23 cellular contexts compared by ENCODE assay signal in the genomic region with DNA sequence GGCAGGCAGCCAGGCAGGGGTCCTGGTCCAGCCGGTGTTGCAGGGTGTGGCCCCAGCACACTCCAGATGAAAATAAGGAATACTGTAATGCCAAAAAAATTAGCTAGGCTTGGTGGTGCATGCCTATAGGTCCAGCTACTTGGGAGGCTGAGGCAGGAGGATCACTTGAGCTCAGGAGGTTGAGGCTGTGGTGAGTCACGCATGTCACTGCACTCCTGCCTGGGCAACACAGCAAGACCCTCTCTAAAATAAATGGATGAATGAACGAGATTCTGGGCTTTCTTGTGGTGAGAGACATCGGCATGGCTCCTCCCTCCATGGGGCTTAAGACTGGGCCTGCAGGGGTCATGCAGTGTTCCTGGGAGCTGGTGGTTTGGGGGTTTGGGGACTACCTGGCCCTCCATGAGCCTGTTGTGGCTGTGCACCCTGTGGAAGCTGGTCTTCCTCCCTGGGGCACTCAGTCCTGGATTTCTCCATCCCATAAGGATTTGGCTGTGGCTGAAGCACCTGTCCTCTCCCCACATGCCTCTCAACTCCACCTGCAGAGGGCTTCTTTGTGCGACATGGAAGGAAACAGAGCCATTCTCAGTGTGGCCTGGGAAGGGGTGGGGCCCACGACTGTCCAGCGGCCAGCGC.
"Had no signal": no experiment of that assay in that cellular context is flagged by ENCODE, and none has a peak within 500 bp of the region (broad histone marks: within the 10 kb centered on the region; RNA-seq: fewer than 3 reads in every experiment).

No MANE protein-coding gene starts in this region.

- H3K27me3 Mint-ChIP-seq: dendritic cell treated with granulocyte-macrophage colony-stimulating factor and Interleukin-4, amounts not matched to agents 40 ng/mL and 50 ng/mL, for 4 days; memory B cell; natural killer cell treated with Interleukin-12 subunit alpha and Interleukin-12 subunit beta and Interleukin-15 and Interleukin-18, amount 100 ng/mL, for 72 hours; stimulated activated naive B cell treated with anti-CD40 and anti-IgM and Interleukin-4, amounts not matched to agents 10 μg/mL and 1 μg/mL and 100 μg/mL, for 72 hours; stimulated activated naive CD8-positive, alpha-beta T cell treated with anti-CD3 and anti-CD28 coated beads, Interleukin-15, amount 100 ng/mL, for 72 hours had no signal

- H3K27ac Mint-ChIP-seq: dendritic cell treated with granulocyte-macrophage colony-stimulating factor and Interleukin-4, amounts not matched to agents 40 ng/mL and 50 ng/mL, for 4 days; immature natural killer cell; memory B cell; mesothelial cell of epicardium; natural killer cell treated with Interleukin-12 subunit alpha and Interleukin-12 subunit beta and Interleukin-15 and Interleukin-18, amount 100 ng/mL, for 72 hours; neural progenitor cell; stimulated activated naive B cell treated with anti-CD40 and anti-IgM and Interleukin-4, amounts not matched to agents 10 μg/mL and 1 μg/mL and 100 μg/mL, for 72 hours; stimulated activated naive CD8-positive, alpha-beta T cell treated with anti-CD3 and anti-CD28 coated beads, Interleukin-15, amount 100 ng/mL, for 72 hours had no signal

- H3K4me1 Mint-ChIP-seq: immature natural killer cell; memory B cell; mesothelial cell of epicardium; neural progenitor cell; stimulated activated naive CD8-positive, alpha-beta T cell treated with anti-CD3 and anti-CD28 coated beads, Interleukin-15, amount 100 ng/mL, for 72 hours had no signal

- H3K4me3 Mint-ChIP-seq: dendritic cell treated with granulocyte-macrophage colony-stimulating factor and Interleukin-4, amounts not matched to agents 40 ng/mL and 50 ng/mL, for 4 days; immature natural killer cell; memory B cell; mesothelial cell of epicardium; natural killer cell treated with Interleukin-12 subunit alpha and Interleukin-12 subunit beta and Interleukin-15 and Interleukin-18, amount 100 ng/mL, for 72 hours; neural progenitor cell; stimulated activated naive B cell treated with anti-CD40 and anti-IgM and Interleukin-4, amounts not matched to agents 10 μg/mL and 1 μg/mL and 100 μg/mL, for 72 hours; stimulated activated naive CD8-positive, alpha-beta T cell treated with anti-CD3 and anti-CD28 coated beads, Interleukin-15, amount 100 ng/mL, for 72 hours had no signal

- H3K9me3 Mint-ChIP-seq: dendritic cell treated with granulocyte-macrophage colony-stimulating factor and Interleukin-4, amounts not matched to agents 40 ng/mL and 50 ng/mL, for 4 days; immature natural killer cell; memory B cell; mesothelial cell of epicardium; natural killer cell treated with Interleukin-12 subunit alpha and Interleukin-12 subunit beta and Interleukin-15 and Interleukin-18, amount 100 ng/mL, for 72 hours; neural progenitor cell; stimulated activated naive B cell treated with anti-CD40 and anti-IgM and Interleukin-4, amounts not matched to agents 10 μg/mL and 1 μg/mL and 100 μg/mL, for 72 hours; stimulated activated naive CD8-positive, alpha-beta T cell treated with anti-CD3 and anti-CD28 coated beads, Interleukin-15, amount 100 ng/mL, for 72 hours had no signal

- ATAC-seq: left cardiac atrium; lower lobe of right lung; natural killer cell treated with Interleukin-12 subunit alpha and Interleukin-12 subunit beta and Interleukin-15 and Interleukin-18, amount 100 ng/mL, for 72 hours; psoas muscle; sciatic nerve; stimulated activated naive B cell treated with anti-CD40 and anti-IgM and Interleukin-4, amounts not matched to agents 10 μg/mL and 1 μg/mL and 100 μg/mL, for 72 hours; stimulated activated naive CD8-positive, alpha-beta T cell treated with anti-CD3 and anti-CD28 coated beads, Interleukin-15, amount 100 ng/mL, for 72 hours; upper lobe of right lung had no signal

- H3K36me3 Mint-ChIP-seq: natural killer cell treated with Interleukin-12 subunit alpha and Interleukin-12 subunit beta and Interleukin-15 and Interleukin-18, amount 100 ng/mL, for 72 hours had no signal

- DNase-seq: esophagus squamous epithelium; foreskin fibroblast; immature natural killer cell; left cardiac atrium; left ventricle myocardium inferior; lower lobe of right lung; occipital lobe; psoas muscle; retina; spleen; stimulated activated CD4-positive, alpha-beta T cell treated with anti-CD3 and anti-CD28 coated beads, Interleukin-15, amount 100 ng/mL, for 24 hours; stimulated activated CD4-positive, alpha-beta T cell treated with anti-CD3 and anti-CD28 coated beads, Interleukin-1b, Interleukin-23, amount 100 ng/mL, for 48 hours; stimulated activated CD4-positive, alpha-beta T cell treated with anti-CD3 and anti-CD28 coated beads, Interleukin-4, amount 100 ng/mL, for 24 hours; stimulated activated naive B cell treated with anti-CD40 and anti-IgM and Interleukin-4, amounts not matched to agents 10 μg/mL and 1 μg/mL and 100 μg/mL, for 72 hours; stimulated activated naive CD8-positive, alpha-beta T cell treated with anti-CD3 and anti-CD28 coated beads, Interleukin-15, amount 100 ng/mL, for 72 hours; testis; upper lobe of right lung had no signal
